In the genomic region with DNA sequence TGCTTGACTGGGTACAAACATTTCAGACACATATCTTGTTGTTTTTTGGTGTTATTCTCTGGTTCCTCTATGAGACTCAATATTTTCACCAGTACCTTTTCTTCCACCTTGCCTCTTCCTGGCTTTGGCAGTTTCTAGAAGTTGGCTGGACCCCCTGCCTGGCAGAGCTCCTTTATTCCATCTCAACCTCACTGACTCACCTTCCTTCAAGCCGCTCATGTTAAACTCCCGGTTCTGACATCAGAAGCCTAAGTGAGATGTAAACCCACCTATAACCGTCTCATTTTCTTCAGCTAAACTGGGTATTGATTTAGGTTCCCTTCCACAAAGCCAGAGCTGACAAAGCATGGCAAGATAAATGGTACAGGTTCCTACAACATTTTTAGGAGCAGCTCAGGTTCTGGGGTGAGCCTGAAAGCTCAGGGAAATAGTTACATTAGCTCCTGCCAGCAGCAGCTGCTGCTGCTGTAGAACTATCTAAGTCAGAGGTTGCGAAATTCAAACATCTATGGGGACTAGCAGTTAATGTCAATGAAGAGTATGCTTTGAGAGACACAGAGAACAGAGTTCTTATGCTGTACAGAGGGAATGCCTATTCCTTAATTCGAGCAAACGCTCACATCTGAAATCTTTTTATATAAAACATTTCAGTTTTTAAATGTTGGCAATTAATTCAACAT, we compare ENCODE assay signal across 1 cellular context.
TF ChIP-seq lines count a peak whose summit lies in the region.

No MANE protein-coding gene starts in this region.

TF ChIP-seq in HepG2, 621 proteins besides CTCF, POLR2A, EP300 and RAD21 (continued from another document and continues in another):
- TF ChIP-seq, protein P1, sequence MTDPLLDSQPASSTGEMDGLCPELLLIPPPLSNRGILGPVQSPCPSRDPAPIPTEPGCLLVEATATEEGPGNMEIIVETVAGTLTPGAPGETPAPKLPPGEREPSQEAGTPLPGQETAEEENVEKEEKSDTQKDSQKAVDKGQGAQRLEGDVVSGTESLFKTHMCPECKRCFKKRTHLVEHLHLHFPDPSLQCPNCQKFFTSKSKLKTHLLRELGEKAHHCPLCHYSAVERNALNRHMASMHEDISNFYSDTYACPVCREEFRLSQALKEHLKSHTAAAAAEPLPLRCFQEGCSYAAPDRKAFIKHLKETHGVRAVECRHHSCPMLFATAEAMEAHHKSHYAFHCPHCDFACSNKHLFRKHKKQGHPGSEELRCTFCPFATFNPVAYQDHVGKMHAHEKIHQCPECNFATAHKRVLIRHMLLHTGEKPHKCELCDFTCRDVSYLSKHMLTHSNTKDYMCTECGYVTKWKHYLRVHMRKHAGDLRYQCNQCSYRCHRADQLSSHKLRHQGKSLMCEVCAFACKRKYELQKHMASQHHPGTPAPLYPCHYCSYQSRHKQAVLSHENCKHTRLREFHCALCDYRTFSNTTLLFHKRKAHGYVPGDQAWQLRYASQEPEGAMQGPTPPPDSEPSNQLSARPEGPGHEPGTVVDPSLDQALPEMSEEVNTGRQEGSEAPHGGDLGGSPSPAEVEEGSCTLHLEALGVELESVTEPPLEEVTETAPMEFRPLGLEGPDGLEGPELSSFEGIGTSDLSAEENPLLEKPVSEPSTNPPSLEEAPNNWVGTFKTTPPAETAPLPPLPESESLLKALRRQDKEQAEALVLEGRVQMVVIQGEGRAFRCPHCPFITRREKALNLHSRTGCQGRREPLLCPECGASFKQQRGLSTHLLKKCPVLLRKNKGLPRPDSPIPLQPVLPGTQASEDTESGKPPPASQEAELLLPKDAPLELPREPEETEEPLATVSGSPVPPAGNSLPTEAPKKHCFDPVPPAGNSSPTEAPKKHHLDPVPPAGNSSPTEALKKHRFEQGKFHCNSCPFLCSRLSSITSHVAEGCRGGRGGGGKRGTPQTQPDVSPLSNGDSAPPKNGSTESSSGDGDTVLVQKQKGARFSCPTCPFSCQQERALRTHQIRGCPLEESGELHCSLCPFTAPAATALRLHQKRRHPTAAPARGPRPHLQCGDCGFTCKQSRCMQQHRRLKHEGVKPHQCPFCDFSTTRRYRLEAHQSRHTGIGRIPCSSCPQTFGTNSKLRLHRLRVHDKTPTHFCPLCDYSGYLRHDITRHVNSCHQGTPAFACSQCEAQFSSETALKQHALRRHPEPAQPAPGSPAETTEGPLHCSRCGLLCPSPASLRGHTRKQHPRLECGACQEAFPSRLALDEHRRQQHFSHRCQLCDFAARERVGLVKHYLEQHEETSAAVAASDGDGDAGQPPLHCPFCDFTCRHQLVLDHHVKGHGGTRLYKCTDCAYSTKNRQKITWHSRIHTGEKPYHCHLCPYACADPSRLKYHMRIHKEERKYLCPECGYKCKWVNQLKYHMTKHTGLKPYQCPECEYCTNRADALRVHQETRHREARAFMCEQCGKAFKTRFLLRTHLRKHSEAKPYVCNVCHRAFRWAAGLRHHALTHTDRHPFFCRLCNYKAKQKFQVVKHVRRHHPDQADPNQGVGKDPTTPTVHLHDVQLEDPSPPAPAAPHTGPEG (CRISPR knock-in tag; IDR thresholded peaks at IDR 0.05), result no peak
- TF ChIP-seq SP140L (CRISPR knock-in tag; IDR thresholded peaks at IDR 0.05; ENCODE audit: borderline replicate concordance) (peak; percentile 64; the same call in 1 of the 2 replicates), KMT2B (CRISPR knock-in tag; IDR thresholded peaks at IDR 0.05) (0 out of 2 replicates have a peak, but pooled peaks have one; percentile 27), MYPOP (CRISPR knock-in tag; IDR thresholded peaks at IDR 0.05) (no peak), HES4 (CRISPR knock-in tag; IDR thresholded peaks at IDR 0.05; ENCODE audit: borderline replicate concordance) (no peak), XRCC5 (optimal IDR thresholded peaks at IDR 0.05; ENCODE audit: low read length) (no peak), AHDC1 (CRISPR knock-in tag; IDR thresholded peaks at IDR 0.05; ENCODE audit: borderline replicate concordance) (0 out of 2 replicates have a peak, but pooled peaks have one; percentile 53), SAP130 (CRISPR knock-in tag; IDR thresholded peaks at IDR 0.05; ENCODE audit: low read depth) (peak; percentile 48), FOXA3 (CRISPR knock-in tag; IDR thresholded peaks at IDR 0.05) (peak; percentile 54; the same call in 1 of the 2 replicates), HOMEZ (CRISPR knock-in tag; IDR thresholded peaks at IDR 0.05; ENCODE audit: low read depth) (peak; percentile 60; the same call in 1 of the 2 replicates), ZNF331 (CRISPR knock-in tag; IDR thresholded peaks at IDR 0.05) (peak; percentile 55; the same call in 1 of the 2 replicates), ZNF614 (CRISPR knock-in tag; IDR thresholded peaks at IDR 0.05; ENCODE audit: borderline replicate concordance) (peak; percentile 86), SRSF1 (optimal IDR thresholded peaks at IDR 0.05; ENCODE audit: low read depth, low read length) (no peak), TMF1 (CRISPR knock-in tag; IDR thresholded peaks at IDR 0.05; ENCODE audit: low read depth) (no peak), NR2F6 (IDR thresholded peaks at IDR 0.05) (no peak), NR2F6 (CRISPR knock-in tag; IDR thresholded peaks at IDR 0.05) (no peak), POGK (CRISPR knock-in tag; conservative IDR thresholded peaks at IDR 0.05) (no peak), RFX1 (IDR thresholded peaks at IDR 0.05) (no peak), FOXA1 (IDR thresholded peaks at IDR 0.05) (no peak), FOXA1 (CRISPR knock-in tag; IDR thresholded peaks at IDR 0.05) (peak; percentile 45; the same call in 1 of the 2 replicates), CEBPB (IDR thresholded peaks at IDR 0.05; ENCODE audit: borderline replicate concordance, low read depth, low read length) (peak; percentile 94), ZNF12 (CRISPR knock-in tag; IDR thresholded peaks at IDR 0.05) (peak; percentile 89), ELF3 (CRISPR knock-in tag; IDR thresholded peaks at IDR 0.05) (peak; percentile 67), CHD4 (IDR thresholded peaks at IDR 0.05; ENCODE audit: borderline replicate concordance, low read length) (no peak), SATB2 (CRISPR knock-in tag; IDR thresholded peaks at IDR 0.05) (no peak)
- TF ChIP-seq, protein P2, sequence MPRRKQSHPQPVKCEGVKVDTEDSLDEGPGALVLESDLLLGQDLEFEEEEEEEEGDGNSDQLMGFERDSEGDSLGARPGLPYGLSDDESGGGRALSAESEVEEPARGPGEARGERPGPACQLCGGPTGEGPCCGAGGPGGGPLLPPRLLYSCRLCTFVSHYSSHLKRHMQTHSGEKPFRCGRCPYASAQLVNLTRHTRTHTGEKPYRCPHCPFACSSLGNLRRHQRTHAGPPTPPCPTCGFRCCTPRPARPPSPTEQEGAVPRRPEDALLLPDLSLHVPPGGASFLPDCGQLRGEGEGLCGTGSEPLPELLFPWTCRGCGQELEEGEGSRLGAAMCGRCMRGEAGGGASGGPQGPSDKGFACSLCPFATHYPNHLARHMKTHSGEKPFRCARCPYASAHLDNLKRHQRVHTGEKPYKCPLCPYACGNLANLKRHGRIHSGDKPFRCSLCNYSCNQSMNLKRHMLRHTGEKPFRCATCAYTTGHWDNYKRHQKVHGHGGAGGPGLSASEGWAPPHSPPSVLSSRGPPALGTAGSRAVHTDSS (CRISPR knock-in tag; conservative IDR thresholded peaks at IDR 0.05), result no peak
- TF ChIP-seq, protein P3, sequence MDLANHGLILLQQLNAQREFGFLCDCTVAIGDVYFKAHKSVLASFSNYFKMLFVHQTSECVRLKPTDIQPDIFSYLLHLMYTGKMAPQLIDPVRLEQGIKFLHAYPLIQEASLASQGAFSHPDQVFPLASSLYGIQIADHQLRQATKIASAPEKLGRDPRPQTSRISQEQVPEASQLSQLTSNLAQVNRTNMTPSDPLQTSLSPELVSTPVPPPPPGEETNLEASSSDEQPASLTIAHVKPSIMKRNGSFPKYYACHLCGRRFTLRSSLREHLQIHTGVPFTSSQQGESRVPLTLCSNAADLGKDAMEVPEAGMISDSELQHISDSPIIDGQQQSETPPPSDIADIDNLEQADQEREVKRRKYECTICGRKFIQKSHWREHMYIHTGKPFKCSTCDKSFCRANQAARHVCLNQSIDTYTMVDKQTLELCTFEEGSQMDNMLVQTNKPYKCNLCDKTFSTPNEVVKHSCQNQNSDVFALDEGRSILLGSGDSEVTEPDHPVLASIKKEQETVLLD (CRISPR knock-in tag; IDR thresholded peaks at IDR 0.05; ENCODE audit: low read depth), result no peak
- TF ChIP-seq, protein P4, sequence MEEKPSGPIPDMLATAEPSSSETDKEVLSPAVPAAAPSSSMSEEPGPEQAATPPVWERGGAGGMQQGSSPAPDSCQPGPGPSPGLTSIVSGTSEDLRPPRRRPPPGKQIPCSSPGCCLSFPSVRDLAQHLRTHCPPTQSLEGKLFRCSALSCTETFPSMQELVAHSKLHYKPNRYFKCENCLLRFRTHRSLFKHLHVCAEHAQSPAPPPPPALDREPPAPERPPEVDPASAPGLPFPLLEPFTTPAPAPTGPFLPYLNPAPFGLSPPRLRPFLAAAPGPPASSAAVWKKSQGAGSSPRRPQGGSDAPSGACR (CRISPR knock-in tag; IDR thresholded peaks at IDR 0.05), result no peak
- TF ChIP-seq, protein P5, sequence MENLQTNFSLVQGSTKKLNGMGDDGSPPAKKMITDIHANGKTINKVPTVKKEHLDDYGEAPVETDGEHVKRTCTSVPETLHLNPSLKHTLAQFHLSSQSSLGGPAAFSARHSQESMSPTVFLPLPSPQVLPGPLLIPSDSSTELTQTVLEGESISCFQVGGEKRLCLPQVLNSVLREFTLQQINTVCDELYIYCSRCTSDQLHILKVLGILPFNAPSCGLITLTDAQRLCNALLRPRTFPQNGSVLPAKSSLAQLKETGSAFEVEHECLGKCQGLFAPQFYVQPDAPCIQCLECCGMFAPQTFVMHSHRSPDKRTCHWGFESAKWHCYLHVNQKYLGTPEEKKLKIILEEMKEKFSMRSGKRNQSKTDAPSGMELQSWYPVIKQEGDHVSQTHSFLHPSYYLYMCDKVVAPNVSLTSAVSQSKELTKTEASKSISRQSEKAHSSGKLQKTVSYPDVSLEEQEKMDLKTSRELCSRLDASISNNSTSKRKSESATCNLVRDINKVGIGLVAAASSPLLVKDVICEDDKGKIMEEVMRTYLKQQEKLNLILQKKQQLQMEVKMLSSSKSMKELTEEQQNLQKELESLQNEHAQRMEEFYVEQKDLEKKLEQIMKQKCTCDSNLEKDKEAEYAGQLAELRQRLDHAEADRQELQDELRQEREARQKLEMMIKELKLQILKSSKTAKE (CRISPR knock-in tag; IDR thresholded peaks at IDR 0.05; ENCODE audit: borderline replicate concordance), result no peak
